In genomic region chr2:213238753-213239591, GRCh38 we compare ENCODE assay signal across 8 cellular contexts. TPM values are rescaled to one million over a fixed set of nuclear protein-coding genes. Genes with fewer than 3 reads are reported as not detected.
DNase-seq lines count a peak whose midpoint lies in the region; ATAC-seq and TF ChIP-seq lines count a peak whose summit lies in the region.

No MANE protein-coding gene starts in this region.

- no peak for TF ChIP-seq CTCF in omental fat pad (IDR thresholded peaks at IDR 0.05)

- peaks cover 12% of the 10 kb centered on the region for H3K27me3 Mint-ChIP-seq in activated naive CD8-positive, alpha-beta T cell
- H3K27me3 Mint-ChIP-seq in naive thymus-derived CD8-positive, alpha-beta T cell, result peaks cover 1 to 16% (median 3%) of the 10 kb centered on the region in 5 donors

- POLR2A ChIA-PET in naive thymus-derived CD8-positive, alpha-beta T cell (lab: Charles Lee), result interaction anchor here (0.8 kb wide), 1 partner anchor 86 kb away, joined by 3 read pairs; no protein-coding TSS in a partner anchor

- DNase-seq in A172 (ENCODE audit: low spot score), result peak; percentile 67
- DNase-seq in naive thymus-derived CD8-positive, alpha-beta T cell, result peak in 1 of 10 donors; percentile 7
- DNase-seq in omental fat pad (ENCODE audit: low spot score), result no peak
- DNase-seq in stimulated activated CD4-positive, alpha-beta T cell treated with anti-CD3 and anti-CD28 coated beads, Interleukin-4, amount 100 ng/mL, for 24 hours, result no peak
- DNase-seq in SHP77 (lab: John Stamatoyannopoulos, UW), result no peak

- H3K9me3 Mint-ChIP-seq in activated naive CD8-positive, alpha-beta T cell (ENCODE audit: low read depth), result no peaks in the 10 kb centered on the region
- H3K9me3 Mint-ChIP-seq in naive thymus-derived CD8-positive, alpha-beta T cell, result no peaks in the 10 kb centered on the region

- peaks cover 43% of the 10 kb centered on the region for H3K4me1 Mint-ChIP-seq in activated naive CD8-positive, alpha-beta T cell (ENCODE audit: low read depth)
- H3K4me1 Mint-ChIP-seq in naive thymus-derived CD8-positive, alpha-beta T cell, result peaks cover 4 to 55% (median 36%) of the 10 kb centered on the region in 4 donors

- ATAC-seq in GM18867 (IDR thresholded peaks at IDR 0.05; ENCODE audit: unreplicated experiment) (peak; percentile 34), HG03097 (IDR thresholded peaks at IDR 0.05; ENCODE audit: low FRiP score, unreplicated experiment) (peak; percentile 36), omental fat pad (ENCODE audit: low FRiP score) (no peak)
- ATAC-seq in naive thymus-derived CD8-positive, alpha-beta T cell, result peak; percentile 47 to 65

- peak overlapping the region; percentile 49 for H3K4me3 Mint-ChIP-seq in activated naive CD8-positive, alpha-beta T cell
- peak overlapping the region; percentile 31 to 81 (median 68) for H3K4me3 Mint-ChIP-seq in naive thymus-derived CD8-positive, alpha-beta T cell

- peak overlapping the region; percentile 55 for H3K27ac Mint-ChIP-seq in activated naive CD8-positive, alpha-beta T cell
- peak overlapping the region; percentile 4 to 93 (median 75) for H3K27ac Mint-ChIP-seq in naive thymus-derived CD8-positive, alpha-beta T cell

- H3K36me3 Mint-ChIP-seq in activated naive CD8-positive, alpha-beta T cell, result no peaks in the 10 kb centered on the region
- H3K36me3 Mint-ChIP-seq in naive thymus-derived CD8-positive, alpha-beta T cell, result no peaks in the 10 kb centered on the region

RNA-seq across cellular contexts. Expression of gene SPAG16, which starts 45.3 kb away (rescaled TPM):
- 50.9 and 57.0 TPM in 2 replicates for total RNA-seq in A172 (2014; rRNA removed; shearing (Covaris generic))
- total RNA-seq in naive thymus-derived CD8-positive, alpha-beta T cell, result 1 to 10 TPM; 8.0 to 8.3 TPM
- 10 to 100 TPM; 15.1 to 20.3 (median 17.7) TPM for polyA plus RNA-seq in naive thymus-derived CD8-positive, alpha-beta T cell
- total RNA-seq in omental fat pad, result 10 to 100 TPM; 11.1 to 29.5 (median 13.3) TPM
